In genomic region chr15:38818156-38818745, GRCh38 we compare ENCODE assay signal across 12 cellular contexts.
DNase-seq lines count a peak whose midpoint lies in the region; ATAC-seq and TF ChIP-seq lines count a peak whose summit lies in the region.
"Had no signal": no experiment of that assay in that cellular context is flagged by ENCODE, and none has a peak within 500 bp of the region (broad histone marks: within the 10 kb centered on the region; RNA-seq: fewer than 3 reads in every experiment).

No MANE protein-coding gene starts in this region.

- no peak overlapping the region for H3K4me3 Mint-ChIP-seq in WTC11
- H3K4me3 Mint-ChIP-seq: activated CD4-positive, alpha-beta memory T cell treated with anti-CD3 and anti-CD28 coated beads, Interleukin-2, amount 10 ng/mL, durations not matched to agents 7 days and 5 days; activated naive CD8-positive, alpha-beta T cell; CD14-positive monocyte; neural crest cell had no signal

- peaks cover 7% of the 10 kb centered on the region for H3K9me3 Mint-ChIP-seq in WTC11
- H3K9me3 Mint-ChIP-seq: activated CD4-positive, alpha-beta memory T cell treated with anti-CD3 and anti-CD28 coated beads, Interleukin-2, amount 10 ng/mL, durations not matched to agents 7 days and 5 days; neural crest cell had no signal

- POLR2A ChIA-PET in WTC11 (lab: Charles Lee) = no interaction called here

- no peaks in the 10 kb centered on the region for H3K36me3 Mint-ChIP-seq in WTC11
- H3K36me3 Mint-ChIP-seq: activated naive CD8-positive, alpha-beta T cell; CD14-positive monocyte had no signal

- H3K4me1 Mint-ChIP-seq in WTC11 = peaks cover 9% of the 10 kb centered on the region

- in situ Hi-C loops in G401 (cut with HindIII; ENCODE audit: low sequenced_read_pairs) = no loop called here

- TF ChIP-seq CTCF in GM06990 (IDR thresholded peaks at IDR 0.05; ENCODE audit: insufficient read depth, low read length, poor library complexity, severe bottlenecking) = no peak
- no peak for TF ChIP-seq CTCF in WTC11 (IDR thresholded peaks at IDR 0.05)
- TF ChIP-seq CTCF in BE2C (IDR thresholded peaks at IDR 0.05; ENCODE audit: low read depth, low read length) = no peak

- peak; percentile 1 for DNase-seq in GM06990 (ENCODE audit: extremely low read depth, insufficient read length)
- no peak for DNase-seq in WTC11 (ENCODE audit: low spot score)
- DNase-seq in occipital lobe (lab: John Stamatoyannopoulos, UW) = peak; percentile 33
- DNase-seq in BE2C = no peak
- no peak for DNase-seq in DMS153 (lab: John Stamatoyannopoulos, UW)
- DNase-seq in G401 (ENCODE audit: low spot score) = no peak
- DNase-seq in NCI-H187 treated with DMSO at 0.1 percent for 48 hours (lab: John Stamatoyannopoulos, UW) = no peak

- H3K4me3 ChIP-seq in GM06990 (replicated peaks; ENCODE audit: low read depth, low read length) = no peak overlapping the region
- no peak overlapping the region for H3K4me3 ChIP-seq in BE2C (ENCODE audit: low read depth, low read length)

- no peak overlapping the region for H3K27ac Mint-ChIP-seq in WTC11
- H3K27ac Mint-ChIP-seq: activated CD4-positive, alpha-beta memory T cell treated with anti-CD3 and anti-CD28 coated beads, Interleukin-2, amount 10 ng/mL, durations not matched to agents 7 days and 5 days; activated naive CD8-positive, alpha-beta T cell; CD14-positive monocyte had no signal

- ATAC-seq in HG02852 (IDR thresholded peaks at IDR 0.05; ENCODE audit: unreplicated experiment) = peak; percentile 14
- peak; percentile 23 for ATAC-seq in WTC11

- no peaks in the 10 kb centered on the region for H3K36me3 ChIP-seq in GM06990 (ENCODE audit: control insufficient read depth, insufficient read depth, low read length)
- no peaks in the 10 kb centered on the region for H3K36me3 ChIP-seq in BE2C

- no peaks in the 10 kb centered on the region for H3K9me3 ChIP-seq in BE2C

- H3K27me3 Mint-ChIP-seq in WTC11 (ENCODE audit: low read depth) = no peaks in the 10 kb centered on the region
- H3K27me3 Mint-ChIP-seq: activated CD4-positive, alpha-beta memory T cell treated with anti-CD3 and anti-CD28 coated beads, Interleukin-2, amount 10 ng/mL, durations not matched to agents 7 days and 5 days had no signal

- CTCF ChIA-PET in WTC11 (lab: Charles Lee) = no interaction called here

- H3K27me3 ChIP-seq in GM06990 (replicated peaks; ENCODE audit: control insufficient read depth, insufficient read depth, low read length) (no peaks in the 10 kb centered on the region; the same call in 1 of the 2 replicates), BE2C (no peaks in the 10 kb centered on the region)

- no peaks in the 10 kb centered on the region for H3K4me1 ChIP-seq in BE2C

TF ChIP-seq in WTC11, 78 proteins besides CTCF, POLR2A, EP300 and RAD21:
- TF ChIP-seq NFE2L1 (CRISPR knock-in tag; IDR thresholded peaks at IDR 0.05) (no peak), ATF3 (CRISPR knock-in tag; conservative IDR thresholded peaks at IDR 0.05) (no peak), EMX1 (CRISPR knock-in tag; IDR thresholded peaks at IDR 0.05) (no peak), ZMAT4 (CRISPR knock-in tag; IDR thresholded peaks at IDR 0.05) (no peak)
- TF ChIP-seq, protein P1, sequence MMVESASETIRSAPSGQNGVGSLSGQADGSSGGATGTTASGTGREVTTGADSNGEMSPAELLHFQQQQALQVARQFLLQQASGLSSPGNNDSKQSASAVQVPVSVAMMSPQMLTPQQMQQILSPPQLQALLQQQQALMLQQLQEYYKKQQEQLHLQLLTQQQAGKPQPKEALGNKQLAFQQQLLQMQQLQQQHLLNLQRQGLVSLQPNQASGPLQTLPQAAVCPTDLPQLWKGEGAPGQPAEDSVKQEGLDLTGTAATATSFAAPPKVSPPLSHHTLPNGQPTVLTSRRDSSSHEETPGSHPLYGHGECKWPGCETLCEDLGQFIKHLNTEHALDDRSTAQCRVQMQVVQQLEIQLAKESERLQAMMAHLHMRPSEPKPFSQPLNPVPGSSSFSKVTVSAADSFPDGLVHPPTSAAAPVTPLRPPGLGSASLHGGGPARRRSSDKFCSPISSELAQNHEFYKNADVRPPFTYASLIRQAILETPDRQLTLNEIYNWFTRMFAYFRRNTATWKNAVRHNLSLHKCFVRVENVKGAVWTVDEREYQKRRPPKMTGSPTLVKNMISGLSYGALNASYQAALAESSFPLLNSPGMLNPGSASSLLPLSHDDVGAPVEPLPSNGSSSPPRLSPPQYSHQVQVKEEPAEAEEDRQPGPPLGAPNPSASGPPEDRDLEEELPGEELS (CRISPR knock-in tag; IDR thresholded peaks at IDR 0.05) = no peak

Comparison
In these comparisons a context has a peak if more than half of its experiments do, and no peak if none do; other contexts are left out.
1. DNase-seq: peak in GM06990 (single experiment) and occipital lobe (single experiment); none in WTC11 (single experiment), BE2C (single experiment), DMS153 (single experiment), G401 (single experiment) and NCI-H187 treated with DMSO at 0.1 percent for 48 hours (single experiment).